26 cellular contexts compared by ENCODE assay signal in genomic region chrX:37679888-37680287, GRCh38. TPM values are rescaled to one million over a fixed set of nuclear protein-coding genes. Genes with fewer than 3 reads are reported as not detected.
"Had no signal": no experiment of that assay in that cellular context is flagged by ENCODE, and none has a peak within 500 bp of the region (broad histone marks: within the 10 kb centered on the region; RNA-seq: fewer than 3 reads in every experiment).

No MANE protein-coding gene starts in this region.

- FAIRE-seq: bronchial epithelial cell, RCC 7860, TTC549 had no signal

- H3K9me3 ChIP-seq: body of pancreas had no signal

- DNase-seq: activated CD4-positive, alpha-beta T cell treated with anti-CD3 and anti-CD28 coated beads for 48 hours; activated CD4-positive, alpha-beta T cell treated with anti-CD3 and anti-CD28 coated beads, Interleukin-2, amount 50 U/mL, for 4 hours; activated CD4-positive, CD25-positive, alpha-beta regulatory T cell treated with anti-CD3 and anti-CD28 coated beads, Interleukin-2, amount 50 U/mL, for 72 hours; activated CD8-positive, alpha-beta memory T cell treated with anti-CD3 and anti-CD28 coated beads, Interleukin-2, amount 10 ng/mL, durations not matched to agents 7 days and 5 days; activated CD8-positive, alpha-beta T cell treated with anti-CD3 and anti-CD28 coated beads, Interleukin-2, amount 10 ng/mL, durations not matched to agents 7 days and 5 days; activated effector memory CD4-positive, alpha-beta T cell treated with Interleukin-2 at 50 U/mL for 16 hours; activated naive CD4-positive, alpha-beta T cell; activated T-cell treated with anti-CD3 and anti-CD28 coated beads, Interleukin-2, amount 50 U/mL, for 24 hours; aorta; body of pancreas; central memory CD4-positive, alpha-beta T cell; Karpas-422; NCI-H1092; NCI-H1417; NCI-H1930; NCI-H2171; NCI-H226; NCI-H774; NK-92 treated with Interleukin-12 subunit alpha and Interleukin-12 subunit beta, amount 100 ng/mL, for 24 hours; SHP77; T-helper 17 cell; T-helper 9 cell had no signal

- H3K4me3 ChIP-seq: body of pancreas had no signal

- ATAC-seq: activated CD8-positive, alpha-beta memory T cell treated with anti-CD3 and anti-CD28 coated beads, Interleukin-2, amount 10 ng/mL, durations not matched to agents 7 days and 5 days; activated CD8-positive, alpha-beta T cell treated with anti-CD3 and anti-CD28 coated beads, Interleukin-2, amount 10 ng/mL, durations not matched to agents 7 days and 5 days; T-helper 17 cell; WTC11 had no signal

RNA-seq across cellular contexts. Expression of gene XK, which starts 5.7 kb away (rescaled TPM):
- total RNA-seq: activated CD8-positive, alpha-beta T cell treated with anti-CD3 and anti-CD28 coated beads, Interleukin-2, amount 10 ng/mL, durations not matched to agents 7 days and 5 days had no signal
